1 cellular context compared by ENCODE assay signal in genomic region chr14:88463318-88463717, GRCh38.
TF ChIP-seq lines count a peak whose summit lies in the region.

No MANE protein-coding gene starts in this region.

TF ChIP-seq in H1, 55 proteins besides CTCF, POLR2A, EP300 and RAD21 (continued from another document):
- TF ChIP-seq ATF2 (IDR thresholded peaks at IDR 0.05; ENCODE audit: low read length): no peak
- TF ChIP-seq POU5F1 (IDR thresholded peaks at IDR 0.05; ENCODE audit: low read depth, low read length): no peak
- TF ChIP-seq HDAC6 (IDR thresholded peaks at IDR 0.05; ENCODE audit: low read depth, low read length): no peak
- no peak for TF ChIP-seq MAFK (IDR thresholded peaks at IDR 0.05; ENCODE audit: low read depth, low read length)
- no peak for TF ChIP-seq FOSL1 (IDR thresholded peaks at IDR 0.05; ENCODE audit: insufficient read depth, low read depth, low read length)
